Comparison of ENCODE assay signal across 26 cellular contexts in genomic region chr11:123594188-123594901, GRCh38.
A peak's percentile ranks its signal among the peaks of the same experiment; 100 is the strongest.
DNase-seq lines count a peak whose midpoint lies in the region; ATAC-seq, FAIRE-seq and TF ChIP-seq lines count a peak whose summit lies in the region.
"Had no signal": no experiment of that assay in that cellular context is flagged by ENCODE, and none has a peak within 500 bp of the region (broad histone marks: within the 10 kb centered on the region; RNA-seq: fewer than 3 reads in every experiment).

No MANE protein-coding gene starts in this region.

- H3K9me3 ChIP-seq in astrocyte (ENCODE audit: insufficient read depth, low read depth, low read length) = no peaks in the 10 kb centered on the region
- H3K9me3 ChIP-seq: body of pancreas, HAP-1, left lung, SJSA1, uterus had no signal

- ATAC-seq in GM23338 (peak; percentile 55), HG02759 (IDR thresholded peaks at IDR 0.05; ENCODE audit: unreplicated experiment) (no peak), GM21576 (IDR thresholded peaks at IDR 0.05; ENCODE audit: unreplicated experiment) (no peak)
- ATAC-seq: activated T-cell treated with anti-CD3 and anti-CD28 coated beads, Interleukin-2, amount 50 U/mL, for 72 hours; body of pancreas; left lung; Panc1; sciatic nerve had no signal

- H3K27ac ChIP-seq in GM23338 (ENCODE audit: low read depth) = no peak overlapping the region
- H3K27ac ChIP-seq in astrocyte (ENCODE audit: low read depth, low read length) = no peak overlapping the region
- H3K27ac ChIP-seq: body of pancreas, left lung, SJSA1, uterus had no signal

- H3K27ac Mint-ChIP-seq in GM23338 (no peak overlapping the region), astrocyte (ENCODE audit: unreplicated experiment) (peak overlapping the region; percentile 8)
- H3K27ac Mint-ChIP-seq: activated naive CD4-positive, alpha-beta T cell treated with anti-CD3 and anti-CD28 coated beads, Interleukin-2, amount 50 U/mL, for 24 hours; activated T-cell treated with anti-CD3 and anti-CD28 coated beads, Interleukin-2, amount 50 U/mL, for 72 hours; T-helper 1 cell treated with Interleukin-12 subunit alpha and Interleukin-12 subunit beta and Interleukin-4 antibody, amounts not matched to agents 30 μg/mL and 1 μg/mL, for 36 hours had no signal

- no peaks in the 10 kb centered on the region for H3K36me3 ChIP-seq in GM23338 (ENCODE audit: insufficient read depth)
- no peaks in the 10 kb centered on the region for H3K36me3 ChIP-seq in astrocyte (ENCODE audit: insufficient read depth, low read length)
- H3K36me3 ChIP-seq: SJSA1, uterus had no signal

- H3K4me2 ChIP-seq in GM23338 = no peak overlapping the region
- H3K4me2 ChIP-seq in astrocyte (ENCODE audit: low read length) = no peak overlapping the region

- no peak overlapping the region for H3K4me3 ChIP-seq in GM23338
- no peak overlapping the region for H3K4me3 ChIP-seq in astrocyte (ENCODE audit: insufficient read depth, low read depth, low read length)
- H3K4me3 ChIP-seq: body of pancreas, HAP-1, left lung, SJSA1, uterus had no signal

- no peaks in the 10 kb centered on the region; the same call in 1 of the 2 replicates for H4K20me1 ChIP-seq in GM23338 (replicated peaks; ENCODE audit: insufficient read depth)
- no peaks in the 10 kb centered on the region for H4K20me1 ChIP-seq in astrocyte (ENCODE audit: insufficient read depth, low read length)

- H2AFZ ChIP-seq in GM23338 (no peak overlapping the region), astrocyte (ENCODE audit: low read depth, low read length) (no peak overlapping the region)

- H3K79me2 ChIP-seq in GM23338 (replicated peaks; ENCODE audit: insufficient read depth) = no peaks in the 10 kb centered on the region
- H3K79me2 ChIP-seq in astrocyte (ENCODE audit: insufficient read depth, low read length) = no peaks in the 10 kb centered on the region

- DNase-seq in AG20443 (ENCODE audit: low spot score) (peak; percentile 33), GM23338 (ENCODE audit: low spot score) (no peak), astrocyte (ENCODE audit: low read depth) (peak; percentile 14), myocyte (ENCODE audit: low read depth) (peak; percentile 93), dermis blood vessel endothelial cell (no peak)
- DNase-seq: activated CD4-positive, alpha-beta T cell treated with anti-CD3 and anti-CD28 coated beads for 48 hours; activated T-cell treated with anti-CD3 and anti-CD28 coated beads, Interleukin-2, amount 50 U/mL, for 72 hours; body of pancreas; CD8-positive, alpha-beta memory T cell; left lung; MM.1S; NCI-H1417 treated with DMSO at 0.1 percent for 48 hours; NCI-H510A treated with DMSO at 0.1 percent for 48 hours; posterior cingulate gyrus; uterus had no signal

- H3K36me3 Mint-ChIP-seq in GM23338 (ENCODE audit: low read depth) = peaks cover 13% of the 10 kb centered on the region; the same call in 2 of the 3 replicates
- peaks cover 14% of the 10 kb centered on the region for H3K36me3 Mint-ChIP-seq in astrocyte (ENCODE audit: low read depth, unreplicated experiment)

- H3K4me1 ChIP-seq in GM23338 (ENCODE audit: insufficient read depth) = no peaks in the 10 kb centered on the region
- peaks cover 12% of the 10 kb centered on the region for H3K4me1 ChIP-seq in astrocyte (ENCODE audit: insufficient read depth, low read length)
- H3K4me1 ChIP-seq: HAP-1, left lung, uterus had no signal

- H3K9me2 ChIP-seq in GM23338 (ENCODE audit: insufficient read depth) = no peaks in the 10 kb centered on the region; the same call in 1 of the 2 replicates

- FAIRE-seq in astrocyte (lab: Jason Lieb, UNC) = no peak
- FAIRE-seq: colon, endometrium, GM12892 had no signal

- no peak overlapping the region for H3K9ac ChIP-seq in astrocyte (ENCODE audit: low read length)

- H3K4me3 Mint-ChIP-seq in GM23338 (no peak overlapping the region), astrocyte (ENCODE audit: unreplicated experiment) (no peak overlapping the region)
- H3K4me3 Mint-ChIP-seq: activated naive CD4-positive, alpha-beta T cell treated with anti-CD3 and anti-CD28 coated beads, Interleukin-2, amount 50 U/mL, for 24 hours; activated T-cell treated with anti-CD3 and anti-CD28 coated beads, Interleukin-2, amount 50 U/mL, for 72 hours; CD8-positive, alpha-beta memory T cell; T-helper 1 cell treated with Interleukin-12 subunit alpha and Interleukin-12 subunit beta and Interleukin-4 antibody, amounts not matched to agents 30 μg/mL and 1 μg/mL, for 36 hours had no signal

- TF ChIP-seq CTCF in GM23338 (conservative IDR thresholded peaks at IDR 0.05; ENCODE audit: low read depth in 2 of 2) = no peak
- no peak for TF ChIP-seq CTCF in astrocyte (IDR thresholded peaks at IDR 0.05; ENCODE audit: insufficient read depth, low read depth, low read length)

- no peaks in the 10 kb centered on the region for H3F3A ChIP-seq in GM23338 (replicated peaks; ENCODE audit: low read depth)

- peaks cover 10% of the 10 kb centered on the region; the same call in 2 of the 3 replicates for H3K4me1 Mint-ChIP-seq in GM23338
- peaks cover 13% of the 10 kb centered on the region for H3K4me1 Mint-ChIP-seq in astrocyte (ENCODE audit: low read depth, unreplicated experiment)
- H3K4me1 Mint-ChIP-seq: activated naive CD4-positive, alpha-beta T cell treated with anti-CD3 and anti-CD28 coated beads, Interleukin-2, amount 50 U/mL, for 24 hours; CD8-positive, alpha-beta memory T cell had no signal

- H3K9me3 Mint-ChIP-seq in GM23338 (no peaks in the 10 kb centered on the region), astrocyte (ENCODE audit: unreplicated experiment) (no peaks in the 10 kb centered on the region)
- H3K9me3 Mint-ChIP-seq: activated naive CD4-positive, alpha-beta T cell treated with anti-CD3 and anti-CD28 coated beads, Interleukin-2, amount 50 U/mL, for 24 hours; activated T-cell treated with anti-CD3 and anti-CD28 coated beads, Interleukin-2, amount 50 U/mL, for 72 hours; CD8-positive, alpha-beta memory T cell; T-helper 1 cell treated with Interleukin-12 subunit alpha and Interleukin-12 subunit beta and Interleukin-4 antibody, amounts not matched to agents 30 μg/mL and 1 μg/mL, for 36 hours had no signal

- no peaks in the 10 kb centered on the region for H3K27me3 ChIP-seq in GM23338 (ENCODE audit: insufficient read depth)
- no peaks in the 10 kb centered on the region for H3K27me3 ChIP-seq in astrocyte (ENCODE audit: insufficient read depth, low read length)
- H3K27me3 ChIP-seq: body of pancreas, left lung, SJSA1, uterus had no signal

- H3K27me3 Mint-ChIP-seq in GM23338 (ENCODE audit: insufficient read depth, low read depth, poor library complexity) (no peaks in the 10 kb centered on the region), astrocyte (ENCODE audit: low read depth, unreplicated experiment) (no peaks in the 10 kb centered on the region)
- H3K27me3 Mint-ChIP-seq: activated naive CD4-positive, alpha-beta T cell treated with anti-CD3 and anti-CD28 coated beads, Interleukin-2, amount 50 U/mL, for 24 hours; CD8-positive, alpha-beta memory T cell had no signal

TF ChIP-seq in GM23338, 12 proteins besides CTCF, POLR2A, EP300 and RAD21 (continues in another document):
- TF ChIP-seq REST (IDR thresholded peaks at IDR 0.05; ENCODE audit: unreplicated experiment) (no peak), POLR2AphosphoS5 (IDR thresholded peaks at IDR 0.05; ENCODE audit: low read depth) (no peak), ETS1 (IDR thresholded peaks at IDR 0.05) (no peak), NANOG (IDR thresholded peaks at IDR 0.05; ENCODE audit: borderline replicate concordance) (no peak)

Comparison
In these comparisons a context has a peak if more than half of its experiments do, and no peak if none do; other contexts are left out.
1. DNase-seq: peak in AG20443 (single experiment), astrocyte (single experiment) and myocyte (single experiment); none in GM23338 (single experiment) and dermis blood vessel endothelial cell (single experiment).